8 cellular contexts compared by ENCODE assay signal in the genomic region with DNA sequence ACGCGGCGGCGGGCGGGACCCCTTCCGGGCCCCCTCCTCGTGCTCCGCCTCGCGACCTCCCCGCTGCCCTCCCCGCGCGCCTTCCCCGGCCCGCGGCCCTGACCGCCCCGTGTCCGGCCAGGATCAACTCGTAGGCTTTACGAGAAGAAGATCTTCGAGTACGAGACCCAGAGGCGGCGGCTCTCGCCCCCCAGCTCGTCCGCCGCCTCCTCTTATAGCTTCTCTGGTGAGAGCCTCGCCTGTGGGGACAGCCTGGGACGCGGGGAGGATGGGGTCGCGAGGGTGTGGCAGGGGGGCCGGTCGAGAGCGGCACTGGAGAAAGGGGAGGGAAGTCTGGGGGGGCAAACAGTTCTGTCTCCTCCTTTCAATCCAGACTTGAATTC. TPM values are rescaled to one million over a fixed set of nuclear protein-coding genes. Genes with fewer than 3 reads are reported as not detected.
DNase-seq lines count a peak whose midpoint lies in the region; ATAC-seq and TF ChIP-seq lines count a peak whose summit lies in the region.

No MANE protein-coding gene starts in this region.

- H3K9me3 ChIP-seq in ascending aorta (no peaks in the 10 kb centered on the region), upper lobe of right lung (no peaks in the 10 kb centered on the region)

- H3K4me3 Mint-ChIP-seq in activated naive CD4-positive, alpha-beta T cell treated with anti-CD3 and anti-CD28 coated beads, Interleukin-2, amount 10 ng/mL, durations not matched to agents 7 days and 5 days: peak overlapping the region; percentile 77

- TF ChIP-seq POLR2A in lower leg skin (IDR thresholded peaks at IDR 0.05): no peak

- H3K27me3 ChIP-seq in ascending aorta (no peaks in the 10 kb centered on the region), upper lobe of right lung (no peaks in the 10 kb centered on the region)

- H3K27me3 Mint-ChIP-seq in activated naive CD4-positive, alpha-beta T cell treated with anti-CD3 and anti-CD28 coated beads, Interleukin-2, amount 10 ng/mL, durations not matched to agents 7 days and 5 days: no peaks in the 10 kb centered on the region

- peaks cover 25% of the 10 kb centered on the region for H3K4me1 Mint-ChIP-seq in activated naive CD4-positive, alpha-beta T cell treated with anti-CD3 and anti-CD28 coated beads, Interleukin-2, amount 10 ng/mL, durations not matched to agents 7 days and 5 days

- CTCF ChIA-PET in activated naive CD4-positive, alpha-beta T cell treated with anti-CD3 and anti-CD28 coated beads, Interleukin-2, amount 10 ng/mL, durations not matched to agents 7 days and 5 days (lab: Charles Lee): no interaction called here

- intact Hi-C loops in ascending aorta (cut with DNase I): loop anchor here (10.0 kb wide), 1 partner anchor 905 kb away; the partner anchor contains the start of gene HAUS7
- intact Hi-C loops in lower leg skin (cut with DNase I; ENCODE audit: low total_unique reads): no loop called here
- intact Hi-C loops in upper lobe of right lung (cut with DNase I): no loop called here

- peak overlapping the region; percentile 91 for H3K27ac Mint-ChIP-seq in activated naive CD4-positive, alpha-beta T cell treated with anti-CD3 and anti-CD28 coated beads, Interleukin-2, amount 10 ng/mL, durations not matched to agents 7 days and 5 days

- H3K4me3 ChIP-seq in ascending aorta (peak overlapping the region; percentile 64 to 79), lower leg skin (ENCODE audit: low read depth, poor library complexity, severe bottlenecking) (peak overlapping the region; percentile 66), upper lobe of right lung (peak overlapping the region; percentile 70)

- H3K36me3 ChIP-seq in ascending aorta (no peaks in the 10 kb centered on the region), upper lobe of right lung (no peaks in the 10 kb centered on the region)

- no peaks in the 10 kb centered on the region for H3K9me3 Mint-ChIP-seq in activated naive CD4-positive, alpha-beta T cell treated with anti-CD3 and anti-CD28 coated beads, Interleukin-2, amount 10 ng/mL, durations not matched to agents 7 days and 5 days

- ATAC-seq in upper lobe of right lung: no peak

- DNase-seq in activated naive CD4-positive, alpha-beta T cell treated with anti-CD3 and anti-CD28 coated beads, Interleukin-2, amount 10 ng/mL, durations not matched to agents 7 days and 5 days: no peak
- DNase-seq in activated naive CD4-positive, alpha-beta T cell (lab: John Stamatoyannopoulos, UW): no peak
- DNase-seq in ascending aorta (ENCODE audit: low spot score in 2 of 2): no peak
- no peak for DNase-seq in lower leg skin (ENCODE audit: low spot score in 2 of 2)
- no peak for DNase-seq in upper lobe of right lung
- no peak for DNase-seq in RKO (ENCODE audit: low spot score)
- DNase-seq in medulla oblongata (ENCODE audit: extremely low spot score): no peak
- no peak for DNase-seq in OCI-M1 (lab: John Stamatoyannopoulos, UW)

- peaks cover 5 to 18% of the 10 kb centered on the region in 2 donors for H3K4me1 ChIP-seq in ascending aorta
- no peaks in the 10 kb centered on the region for H3K4me1 ChIP-seq in upper lobe of right lung

- TF ChIP-seq CTCF in ascending aorta (IDR thresholded peaks at IDR 0.05) (no peak), lower leg skin (IDR thresholded peaks at IDR 0.05) (no peak), upper lobe of right lung (IDR thresholded peaks at IDR 0.05) (no peak)

- WGBS in lower leg skin, 2 donors: 0 to 34% methylated on average over 12 to 38 of the region's 38 CpGs

- peaks cover 6% of the 10 kb centered on the region for H3K36me3 Mint-ChIP-seq in activated naive CD4-positive, alpha-beta T cell treated with anti-CD3 and anti-CD28 coated beads, Interleukin-2, amount 10 ng/mL, durations not matched to agents 7 days and 5 days

- H3K27ac ChIP-seq in ascending aorta (peak overlapping the region; percentile 96 to 98), upper lobe of right lung (peak overlapping the region; percentile 96)

RNA-seq across cellular contexts. Expression of gene EMD, which starts 0.5 kb away (rescaled TPM):
- total RNA-seq in ascending aorta: 86.3 TPM
- 10 to 100 TPM; 43.4 to 67.0 (median 52.1) TPM for total RNA-seq in lower leg skin
- total RNA-seq in upper lobe of right lung: 58.4 TPM

RNA-seq across cellular contexts. Expression of gene FLNA, which starts 5.1 kb away (rescaled TPM):
- 6,152 TPM for total RNA-seq in ascending aorta
- total RNA-seq in lower leg skin: 100 to 1,000 TPM; 278 to 636 (median 365) TPM
- total RNA-seq in upper lobe of right lung: 1,252 TPM

RNA-seq across cellular contexts. Expression of gene RPL10, which starts 18.6 kb away (rescaled TPM):
- total RNA-seq in ascending aorta (4,298 TPM), lower leg skin (1,000 to 10,000 TPM; 3,266 to 8,500 (median 5,564) TPM), upper lobe of right lung (2,677 TPM)

RNA-seq across cellular contexts. Expression of gene DNASE1L1, which starts 29.5 kb away (rescaled TPM):
- total RNA-seq in ascending aorta (52.5 TPM), lower leg skin (10 to 100 TPM; 10.5 to 28.5 (median 16.9) TPM), upper lobe of right lung (37.1 TPM)

RNA-seq across cellular contexts. Expression of gene TAFAZZIN, which starts 31.8 kb away (rescaled TPM):
- 33.4 TPM for total RNA-seq in ascending aorta
- total RNA-seq in lower leg skin: 10 to 100 TPM; 34.1 to 89.6 (median 49.0) TPM
- 43.9 TPM for total RNA-seq in upper lobe of right lung
